In the genomic region with DNA sequence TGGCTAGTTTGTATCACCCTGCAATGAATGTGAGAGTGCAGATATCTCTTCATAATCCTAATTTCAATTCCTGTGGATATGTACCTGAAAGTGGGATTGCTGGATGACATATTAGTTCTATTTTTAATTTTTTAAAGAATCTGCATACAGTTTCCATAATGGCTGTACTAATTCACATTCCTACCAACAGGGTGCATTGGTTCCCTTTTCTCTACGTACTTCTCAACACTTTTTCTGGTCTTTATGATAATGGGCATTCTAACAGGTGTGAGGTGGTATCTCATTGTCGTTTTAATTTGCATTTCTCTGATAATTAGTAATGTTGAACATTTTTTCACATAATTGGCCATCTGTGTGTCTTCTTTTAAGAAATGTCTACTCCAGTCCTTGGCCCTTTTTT, we compare ENCODE assay signal across 17 cellular contexts.
A peak's percentile ranks its signal among the peaks of the same experiment; 100 is the strongest.
DNase-seq lines count a peak whose midpoint lies in the region; ATAC-seq and TF ChIP-seq lines count a peak whose summit lies in the region.
"Had no signal": no experiment of that assay in that cellular context is flagged by ENCODE, and none has a peak within 500 bp of the region (broad histone marks: within the 10 kb centered on the region; RNA-seq: fewer than 3 reads in every experiment).

No MANE protein-coding gene starts in this region.

- H3K4me1 Mint-ChIP-seq in activated T-cell treated with anti-CD3 and anti-CD28 coated beads, Interleukin-2, amount 50 U/mL, for 72 hours (ENCODE audit: low read depth), result no peaks in the 10 kb centered on the region
- no peaks in the 10 kb centered on the region for H3K4me1 Mint-ChIP-seq in stimulated activated memory B cell treated with anti-CD40 and anti-IgM and Interleukin-4, amounts not matched to agents 10 μg/mL and 1 μg/mL and 100 μg/mL, for 72 hours
- H3K4me1 Mint-ChIP-seq: activated naive CD4-positive, alpha-beta T cell treated with anti-CD3 and anti-CD28 coated beads, Interleukin-2, amount 50 U/mL, for 24 hours; brain had no signal

- ATAC-seq in GM18867 (IDR thresholded peaks at IDR 0.05; ENCODE audit: unreplicated experiment), result peak; percentile 64
- ATAC-seq in GM18517 (IDR thresholded peaks at IDR 0.05; ENCODE audit: unreplicated experiment), result no peak
- ATAC-seq in activated T-cell treated with anti-CD3 and anti-CD28 coated beads, Interleukin-2, amount 50 U/mL, for 72 hours (replicated peaks in 1 of 2), result no peak
- no peak for ATAC-seq in stimulated activated memory B cell treated with anti-CD40 and anti-IgM and Interleukin-4, amounts not matched to agents 10 μg/mL and 1 μg/mL and 100 μg/mL, for 72 hours
- no peak for ATAC-seq in HG02884 (IDR thresholded peaks at IDR 0.05; ENCODE audit: unreplicated experiment)
- ATAC-seq: K562 had no signal

- no peak overlapping the region for H3K4me3 ChIP-seq in fibroblast of villous mesenchyme (ENCODE audit: low read depth, low read length)
- H3K4me3 ChIP-seq: K562, prostate gland, SJCRH30 had no signal

- H3K27me3 Mint-ChIP-seq in activated T-cell treated with anti-CD3 and anti-CD28 coated beads, Interleukin-2, amount 50 U/mL, for 72 hours (ENCODE audit: low read depth), result no peaks in the 10 kb centered on the region
- H3K27me3 Mint-ChIP-seq in stimulated activated memory B cell treated with anti-CD40 and anti-IgM and Interleukin-4, amounts not matched to agents 10 μg/mL and 1 μg/mL and 100 μg/mL, for 72 hours, result no peaks in the 10 kb centered on the region
- H3K27me3 Mint-ChIP-seq: activated naive CD4-positive, alpha-beta T cell treated with anti-CD3 and anti-CD28 coated beads, Interleukin-2, amount 50 U/mL, for 24 hours; brain had no signal

- H3K27ac Mint-ChIP-seq in activated T-cell treated with anti-CD3 and anti-CD28 coated beads, Interleukin-2, amount 50 U/mL, for 72 hours, result no peak overlapping the region
- H3K27ac Mint-ChIP-seq in stimulated activated memory B cell treated with anti-CD40 and anti-IgM and Interleukin-4, amounts not matched to agents 10 μg/mL and 1 μg/mL and 100 μg/mL, for 72 hours, result no peak overlapping the region
- H3K27ac Mint-ChIP-seq: activated naive CD4-positive, alpha-beta T cell treated with anti-CD3 and anti-CD28 coated beads, Interleukin-2, amount 50 U/mL, for 24 hours; brain had no signal

- in situ Hi-C loops in ACHN (cut with HindIII; ENCODE audit: low pct_ligation_motif_present, low pct_unique_long_range_greater_than_20kb, low sequenced_read_pairs), result no loop called here

- DNase-seq in ACHN (peak; percentile 4), RKO (ENCODE audit: low spot score) (peak; percentile 30), fibroblast of villous mesenchyme (ENCODE audit: low read depth) (no peak)
- DNase-seq in activated T-cell treated with anti-CD3 and anti-CD28 coated beads, Interleukin-2, amount 50 U/mL, for 72 hours, result no peak
- DNase-seq: activated T-cell treated with anti-CD3 and anti-CD28 coated beads, Interleukin-2, amount 50 U/mL, for 1 hour; NCI-H187; NCI-H446 treated with DMSO at 0.1 percent for 48 hours; stimulated activated CD4-positive, alpha-beta T cell treated with anti-CD3 and anti-CD28 coated beads, Interleukin-12 subunit alpha, Interleukin-12 subunit beta, amount 100 ng/mL, for 4 hours had no signal

- peaks cover 0 to 4% of the 10 kb centered on the region in 2 donors for H3K9me3 Mint-ChIP-seq in activated T-cell treated with anti-CD3 and anti-CD28 coated beads, Interleukin-2, amount 50 U/mL, for 72 hours
- peaks cover 15% of the 10 kb centered on the region for H3K9me3 Mint-ChIP-seq in stimulated activated memory B cell treated with anti-CD40 and anti-IgM and Interleukin-4, amounts not matched to agents 10 μg/mL and 1 μg/mL and 100 μg/mL, for 72 hours

- H3K36me3 Mint-ChIP-seq in activated T-cell treated with anti-CD3 and anti-CD28 coated beads, Interleukin-2, amount 50 U/mL, for 72 hours (ENCODE audit: insufficient read depth in 2 of 2), result no peaks in the 10 kb centered on the region
- H3K36me3 Mint-ChIP-seq in stimulated activated memory B cell treated with anti-CD40 and anti-IgM and Interleukin-4, amounts not matched to agents 10 μg/mL and 1 μg/mL and 100 μg/mL, for 72 hours, result no peaks in the 10 kb centered on the region
- H3K36me3 Mint-ChIP-seq: activated naive CD4-positive, alpha-beta T cell treated with anti-CD3 and anti-CD28 coated beads, Interleukin-2, amount 50 U/mL, for 24 hours; brain had no signal

- H3K4me3 Mint-ChIP-seq in activated T-cell treated with anti-CD3 and anti-CD28 coated beads, Interleukin-2, amount 50 U/mL, for 72 hours, result no peak overlapping the region
- H3K4me3 Mint-ChIP-seq in stimulated activated memory B cell treated with anti-CD40 and anti-IgM and Interleukin-4, amounts not matched to agents 10 μg/mL and 1 μg/mL and 100 μg/mL, for 72 hours, result no peak overlapping the region
- H3K4me3 Mint-ChIP-seq: activated naive CD4-positive, alpha-beta T cell treated with anti-CD3 and anti-CD28 coated beads, Interleukin-2, amount 50 U/mL, for 24 hours; brain had no signal

- TF ChIP-seq CTCF in fibroblast of villous mesenchyme (IDR thresholded peaks at IDR 0.05; ENCODE audit: insufficient read depth, low read depth, low read length), result peak; percentile 35

Comparison
In these comparisons a context has a peak if more than half of its experiments do, and no peak if none do; other contexts are left out.
1. DNase-seq: peak in ACHN (single experiment) and RKO (single experiment); none in fibroblast of villous mesenchyme (single experiment) and activated T-cell treated with anti-CD3 and anti-CD28 coated beads, Interleukin-2, amount 50 U/mL, for 72 hours (0 of 2).